1 cellular context compared by ENCODE assay signal in the genomic region with DNA sequence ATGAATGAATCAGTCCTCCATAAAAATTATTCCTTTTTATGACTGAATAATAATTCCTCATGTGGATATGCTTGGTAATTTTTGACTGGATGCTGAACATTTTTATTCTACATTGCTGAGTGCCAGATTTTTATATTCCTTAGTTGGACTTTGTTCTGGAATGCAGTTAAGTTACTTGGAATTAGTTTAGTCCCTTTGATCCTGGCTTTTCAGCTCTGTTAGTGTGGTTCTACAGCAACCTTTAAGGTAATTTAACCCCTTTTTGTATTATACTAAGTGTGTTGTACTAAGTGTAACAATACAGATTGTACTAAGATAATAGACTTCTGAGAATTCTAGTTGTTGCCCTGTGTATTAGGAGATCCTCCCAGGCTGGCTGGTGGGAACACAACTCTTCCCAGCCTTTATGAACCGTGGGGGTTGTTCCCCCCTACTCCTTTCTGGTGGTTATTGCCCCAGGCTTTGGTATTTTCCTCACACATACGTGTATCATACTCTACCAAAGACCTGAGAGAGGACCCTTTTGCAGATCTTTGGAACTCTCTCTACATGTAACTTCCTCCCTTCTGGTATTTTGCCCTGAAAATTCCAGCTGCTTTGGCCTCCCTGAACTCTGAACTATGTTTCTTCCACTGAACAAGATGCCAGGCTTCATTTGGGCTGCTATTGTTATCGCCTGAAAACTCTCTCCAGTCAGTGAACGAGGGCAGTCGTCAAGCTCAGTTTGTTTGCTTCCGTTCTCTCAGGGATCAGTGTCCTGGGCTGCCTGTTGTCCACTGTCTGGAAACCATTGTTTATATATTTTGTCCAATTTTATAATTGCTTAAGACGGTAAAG.
TF ChIP-seq lines count a peak whose summit lies in the region.

No MANE protein-coding gene starts in this region.

TF ChIP-seq in GM23338, 12 proteins besides CTCF, POLR2A, EP300 and RAD21 (continued from another document):
- TF ChIP-seq, protein P1, sequence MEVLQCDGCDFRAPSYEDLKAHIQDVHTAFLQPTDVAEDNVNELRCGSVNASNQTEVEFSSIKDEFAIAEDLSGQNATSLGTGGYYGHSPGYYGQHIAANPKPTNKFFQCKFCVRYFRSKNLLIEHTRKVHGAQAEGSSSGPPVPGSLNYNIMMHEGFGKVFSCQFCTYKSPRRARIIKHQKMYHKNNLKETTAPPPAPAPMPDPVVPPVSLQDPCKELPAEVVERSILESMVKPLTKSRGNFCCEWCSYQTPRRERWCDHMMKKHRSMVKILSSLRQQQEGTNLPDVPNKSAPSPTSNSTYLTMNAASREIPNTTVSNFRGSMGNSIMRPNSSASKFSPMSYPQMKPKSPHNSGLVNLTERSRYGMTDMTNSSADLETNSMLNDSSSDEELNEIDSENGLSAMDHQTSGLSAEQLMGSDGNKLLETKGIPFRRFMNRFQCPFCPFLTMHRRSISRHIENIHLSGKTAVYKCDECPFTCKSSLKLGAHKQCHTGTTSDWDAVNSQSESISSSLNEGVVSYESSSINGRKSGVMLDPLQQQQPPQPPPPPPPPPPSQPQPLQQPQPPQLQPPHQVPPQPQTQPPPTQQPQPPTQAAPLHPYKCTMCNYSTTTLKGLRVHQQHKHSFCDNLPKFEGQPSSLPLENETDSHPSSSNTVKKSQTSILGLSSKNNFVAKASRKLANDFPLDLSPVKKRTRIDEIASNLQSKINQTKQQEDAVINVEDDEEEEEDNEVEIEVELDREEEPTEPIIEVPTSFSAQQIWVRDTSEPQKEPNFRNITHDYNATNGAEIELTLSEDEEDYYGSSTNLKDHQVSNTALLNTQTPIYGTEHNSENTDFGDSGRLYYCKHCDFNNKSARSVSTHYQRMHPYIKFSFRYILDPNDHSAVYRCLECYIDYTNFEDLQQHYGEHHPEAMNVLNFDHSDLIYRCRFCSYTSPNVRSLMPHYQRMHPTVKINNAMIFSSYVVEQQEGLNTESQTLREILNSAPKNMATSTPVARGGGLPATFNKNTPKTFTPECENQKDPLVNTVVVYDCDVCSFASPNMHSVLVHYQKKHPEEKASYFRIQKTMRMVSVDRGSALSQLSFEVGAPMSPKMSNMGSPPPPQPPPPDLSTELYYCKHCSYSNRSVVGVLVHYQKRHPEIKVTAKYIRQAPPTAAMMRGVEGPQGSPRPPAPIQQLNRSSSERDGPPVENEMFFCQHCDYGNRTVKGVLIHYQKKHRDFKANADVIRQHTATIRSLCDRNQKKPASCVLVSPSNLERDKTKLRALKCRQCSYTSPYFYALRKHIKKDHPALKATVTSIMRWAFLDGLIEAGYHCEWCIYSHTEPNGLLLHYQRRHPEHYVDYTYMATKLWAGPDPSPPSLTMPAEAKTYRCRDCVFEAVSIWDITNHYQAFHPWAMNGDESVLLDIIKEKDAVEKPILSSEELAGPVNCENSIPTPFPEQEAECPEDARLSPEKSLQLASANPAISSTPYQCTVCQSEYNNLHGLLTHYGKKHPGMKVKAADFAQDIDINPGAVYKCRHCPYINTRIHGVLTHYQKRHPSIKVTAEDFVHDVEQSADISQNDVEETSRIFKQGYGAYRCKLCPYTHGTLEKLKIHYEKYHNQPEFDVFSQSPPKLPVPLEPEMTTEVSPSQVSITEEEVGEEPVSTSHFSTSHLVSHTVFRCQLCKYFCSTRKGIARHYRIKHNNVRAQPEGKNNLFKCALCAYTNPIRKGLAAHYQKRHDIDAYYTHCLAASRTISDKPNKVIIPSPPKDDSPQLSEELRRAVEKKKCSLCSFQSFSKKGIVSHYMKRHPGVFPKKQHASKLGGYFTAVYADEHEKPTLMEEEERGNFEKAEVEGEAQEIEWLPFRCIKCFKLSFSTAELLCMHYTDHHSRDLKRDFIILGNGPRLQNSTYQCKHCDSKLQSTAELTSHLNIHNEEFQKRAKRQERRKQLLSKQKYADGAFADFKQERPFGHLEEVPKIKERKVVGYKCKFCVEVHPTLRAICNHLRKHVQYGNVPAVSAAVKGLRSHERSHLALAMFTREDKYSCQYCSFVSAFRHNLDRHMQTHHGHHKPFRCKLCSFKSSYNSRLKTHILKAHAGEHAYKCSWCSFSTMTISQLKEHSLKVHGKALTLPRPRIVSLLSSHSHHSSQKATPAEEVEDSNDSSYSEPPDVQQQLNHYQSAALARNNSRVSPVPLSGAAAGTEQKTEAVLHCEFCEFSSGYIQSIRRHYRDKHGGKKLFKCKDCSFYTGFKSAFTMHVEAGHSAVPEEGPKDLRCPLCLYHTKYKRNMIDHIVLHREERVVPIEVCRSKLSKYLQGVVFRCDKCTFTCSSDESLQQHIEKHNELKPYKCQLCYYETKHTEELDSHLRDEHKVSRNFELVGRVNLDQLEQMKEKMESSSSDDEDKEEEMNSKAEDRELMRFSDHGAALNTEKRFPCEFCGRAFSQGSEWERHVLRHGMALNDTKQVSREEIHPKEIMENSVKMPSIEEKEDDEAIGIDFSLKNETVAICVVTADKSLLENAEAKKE (CRISPR knock-in tag; IDR thresholded peaks at IDR 0.05): no peak
- no peak for TF ChIP-seq EZH2 (IDR thresholded peaks at IDR 0.05; ENCODE audit: low read depth, unreplicated experiment)
- TF ChIP-seq, protein P2, sequence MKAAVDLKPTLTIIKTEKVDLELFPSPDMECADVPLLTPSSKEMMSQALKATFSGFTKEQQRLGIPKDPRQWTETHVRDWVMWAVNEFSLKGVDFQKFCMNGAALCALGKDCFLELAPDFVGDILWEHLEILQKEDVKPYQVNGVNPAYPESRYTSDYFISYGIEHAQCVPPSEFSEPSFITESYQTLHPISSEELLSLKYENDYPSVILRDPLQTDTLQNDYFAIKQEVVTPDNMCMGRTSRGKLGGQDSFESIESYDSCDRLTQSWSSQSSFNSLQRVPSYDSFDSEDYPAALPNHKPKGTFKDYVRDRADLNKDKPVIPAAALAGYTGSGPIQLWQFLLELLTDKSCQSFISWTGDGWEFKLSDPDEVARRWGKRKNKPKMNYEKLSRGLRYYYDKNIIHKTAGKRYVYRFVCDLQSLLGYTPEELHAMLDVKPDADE (IDR thresholded peaks at IDR 0.05): no peak
- no peak for TF ChIP-seq STAT1 (IDR thresholded peaks at IDR 0.05; ENCODE audit: unreplicated experiment)
- no peak for TF ChIP-seq CREB1 (CRISPR knock-in tag; IDR thresholded peaks at IDR 0.05; ENCODE audit: low read depth)
- no peak for TF ChIP-seq NANOG (IDR thresholded peaks at IDR 0.05; ENCODE audit: borderline replicate concordance)
- no peak for TF ChIP-seq JUNB (IDR thresholded peaks at IDR 0.05; ENCODE audit: unreplicated experiment)
